26 cellular contexts compared by ENCODE assay signal in the genomic region with DNA sequence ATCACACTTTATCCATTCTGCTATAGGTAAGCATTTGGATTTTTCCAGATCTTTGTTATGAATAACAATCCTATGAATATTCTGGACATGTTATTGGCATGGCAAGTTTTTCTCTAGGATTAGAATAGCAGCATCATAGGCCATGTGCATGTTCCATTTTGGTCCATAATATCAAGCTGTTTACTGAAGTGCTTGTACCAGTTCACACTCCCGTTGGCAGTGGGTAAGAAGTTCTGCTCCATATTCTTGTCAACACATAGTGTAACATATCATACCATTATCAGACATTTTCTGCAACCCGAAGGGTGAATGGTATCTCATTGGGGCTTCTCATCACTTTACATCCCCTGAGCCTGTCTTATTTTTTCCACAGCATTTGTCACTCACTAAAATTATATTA.
"Had no signal": no experiment of that assay in that cellular context is flagged by ENCODE, and none has a peak within 500 bp of the region (broad histone marks: within the 10 kb centered on the region; RNA-seq: fewer than 3 reads in every experiment).

No MANE protein-coding gene starts in this region.

- ATAC-seq: effector memory CD8-positive, alpha-beta T cell; esophagus mucosa; foreskin keratinocyte; gastrocnemius medialis; gastroesophageal sphincter; heart left ventricle; heart right ventricle had no signal

- H3K4me3 ChIP-seq: colonic mucosa, coronary artery, dorsolateral prefrontal cortex, esophagus muscularis mucosa, esophagus squamous epithelium, gastrocnemius medialis, gastroesophageal sphincter, heart left ventricle, heart right ventricle had no signal

- H3K27ac ChIP-seq: colonic mucosa, coronary artery, dorsolateral prefrontal cortex, epithelial cell of prostate, esophagus muscularis mucosa, esophagus squamous epithelium, foreskin keratinocyte, gastrocnemius medialis, gastroesophageal sphincter, heart left ventricle, heart right ventricle had no signal

- H3K9me3 ChIP-seq: colonic mucosa, esophagus muscularis mucosa, esophagus squamous epithelium, gastrocnemius medialis had no signal

- H3K36me3 ChIP-seq: colonic mucosa, esophagus muscularis mucosa, esophagus squamous epithelium, gastrocnemius medialis, gastroesophageal sphincter, heart left ventricle, heart right ventricle had no signal

- FAIRE-seq: colon, endometrium, endothelial cell of umbilical vein, frontal cortex had no signal

- H3K4me1 ChIP-seq: colonic mucosa, esophagus muscularis mucosa, esophagus squamous epithelium, foreskin keratinocyte, gastrocnemius medialis, gastroesophageal sphincter, heart left ventricle, heart right ventricle had no signal

- H3K27me3 ChIP-seq: colonic mucosa, esophagus muscularis mucosa, esophagus squamous epithelium, gastrocnemius medialis, gastroesophageal sphincter, heart left ventricle had no signal

- DNase-seq: colonic mucosa; cortex of kidney; dermis blood vessel endothelial cell; dorsolateral prefrontal cortex; effector CD4-positive, alpha-beta T cell; effector CD8-positive, alpha-beta T cell; effector memory CD4-positive, alpha-beta T cell; effector memory CD8-positive, alpha-beta T cell; erythroblast; esophagus squamous epithelium; foreskin fibroblast; foreskin keratinocyte; foreskin melanocyte; gastrocnemius medialis; head of caudate nucleus; heart left ventricle; heart right ventricle had no signal
